Comparison of ENCODE assay signal across 10 cellular contexts in the genomic region with DNA sequence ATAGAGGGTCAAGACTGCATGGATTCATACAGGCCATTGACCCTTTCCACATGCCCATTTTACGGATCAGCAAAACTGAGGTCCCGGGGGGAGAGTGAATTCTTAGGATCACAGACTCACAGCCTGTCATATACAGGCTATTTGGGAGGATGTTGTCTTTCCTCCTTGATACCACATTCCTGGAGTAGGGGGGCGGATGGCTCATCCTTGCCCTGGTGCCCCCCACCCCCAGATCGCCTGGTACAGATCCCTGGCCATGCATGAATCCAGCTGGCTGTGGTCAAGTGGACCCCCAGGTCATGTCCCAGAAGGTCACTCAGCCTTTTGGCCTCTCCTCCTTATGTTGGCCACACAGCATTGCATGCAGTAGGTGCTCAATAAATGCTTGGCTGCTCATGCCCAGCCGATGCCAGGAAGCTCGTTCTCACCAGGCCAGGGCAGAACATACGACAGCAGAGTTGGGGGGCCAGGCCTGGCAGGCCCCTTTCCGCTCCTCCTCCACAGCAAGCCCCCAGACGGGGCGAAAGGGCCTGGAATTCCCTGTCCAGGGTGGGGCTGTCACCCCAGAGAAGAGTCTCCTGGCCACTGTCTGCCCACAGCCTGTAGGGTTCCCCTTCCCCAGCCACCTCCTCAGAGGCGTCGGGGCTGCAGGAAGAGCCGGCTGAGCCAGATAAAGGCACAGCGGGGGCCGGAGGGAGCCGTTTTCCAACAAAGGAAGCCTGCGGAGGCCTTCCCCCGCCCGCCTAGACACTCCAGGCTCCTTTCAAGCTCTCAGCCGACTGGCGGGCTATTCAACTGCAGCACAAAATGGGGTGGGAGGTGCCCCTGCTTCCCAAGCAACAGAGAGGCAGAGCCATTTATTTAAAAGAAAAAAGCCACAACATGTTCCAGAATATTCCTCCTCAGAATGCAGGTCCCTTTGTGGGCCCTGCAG.
DNase-seq lines count a peak whose midpoint lies in the region; ATAC-seq and TF ChIP-seq lines count a peak whose summit lies in the region.
"Had no signal": no experiment of that assay in that cellular context is flagged by ENCODE, and none has a peak within 500 bp of the region (broad histone marks: within the 10 kb centered on the region; RNA-seq: fewer than 3 reads in every experiment).

No MANE protein-coding gene starts in this region.

- peak overlapping the region; percentile 70 for H3K4me2 ChIP-seq in hepatocyte

- H3K27ac ChIP-seq in cardiac muscle cell, result peak overlapping the region; percentile 89
- H3K27ac ChIP-seq in right atrium auricular region, result no peak overlapping the region
- H3K27ac ChIP-seq in hepatocyte, result peak overlapping the region; percentile 39
- H3K27ac ChIP-seq in aorta (ENCODE audit: low read depth in 1 of 2, low read length in 2 of 2), result no peak overlapping the region
- H3K27ac ChIP-seq: lower lobe of right lung had no signal

- peaks cover 5% of the 10 kb centered on the region for H3K79me2 ChIP-seq in hepatocyte

- DNase-seq in cardiac muscle cell (ENCODE audit: low read depth in 1 of 2, low spot score in 1 of 2) (peak; percentile 68 to 86), right atrium auricular region (ENCODE audit: low spot score) (no peak), NT2/D1 (ENCODE audit: low read depth, low spot score) (peak; percentile 98), hepatocyte (ENCODE audit: low spot score) (peak; percentile 74), aorta (no peak)
- no peak for DNase-seq in activated CD8-positive, alpha-beta memory T cell treated with anti-CD3 and anti-CD28 coated beads, Interleukin-2, amount 50 U/mL, for 48 hours
- DNase-seq: lower lobe of right lung had no signal

- H3K4me3 ChIP-seq in cardiac muscle cell (no peak overlapping the region), right atrium auricular region (no peak overlapping the region), NT2/D1 (ENCODE audit: insufficient read length, low read depth) (no peak overlapping the region), hepatocyte (no peak overlapping the region), aorta (ENCODE audit: low read length in 2 of 2) (no peak overlapping the region)
- H3K4me3 ChIP-seq: adrenal gland, lower lobe of right lung had no signal

- TF ChIP-seq CTCF in cardiac muscle cell (IDR thresholded peaks at IDR 0.05; ENCODE audit: low read depth, low read length) (no peak), right atrium auricular region (IDR thresholded peaks at IDR 0.05) (no peak), hepatocyte (IDR thresholded peaks at IDR 0.05; ENCODE audit: poor library complexity) (no peak)

- 46% methylated on average over 21 of the region's 21 CpGs for WGBS in hepatocyte (ENCODE audit: low lambda C conversion rate, missing lambda C conversion rate)
- 55 to 74% methylated on average over 21 of the region's 21 CpGs for WGBS in aorta, 2 donors

- H3K36me3 ChIP-seq in cardiac muscle cell (no peaks in the 10 kb centered on the region), right atrium auricular region (no peaks in the 10 kb centered on the region), NT2/D1 (ENCODE audit: insufficient read depth, insufficient read length, low read length) (no peaks in the 10 kb centered on the region), hepatocyte (replicated peaks; ENCODE audit: insufficient read depth, low read depth) (no peaks in the 10 kb centered on the region), aorta (ENCODE audit: control insufficient read depth in 1 of 2, insufficient read depth in 2 of 2, low read length in 1 of 2) (no peaks in the 10 kb centered on the region)
- H3K36me3 ChIP-seq: adrenal gland, lower lobe of right lung had no signal

- H3K4me1 ChIP-seq in cardiac muscle cell (ENCODE audit: low read depth), result peaks cover 28% of the 10 kb centered on the region
- H3K4me1 ChIP-seq in right atrium auricular region, result peaks cover 0 to 41% of the 10 kb centered on the region in 2 donors
- peaks cover 25% of the 10 kb centered on the region for H3K4me1 ChIP-seq in NT2/D1 (ENCODE audit: insufficient read depth, insufficient read length)
- peaks cover 34% of the 10 kb centered on the region for H3K4me1 ChIP-seq in hepatocyte (ENCODE audit: insufficient read depth)
- no peaks in the 10 kb centered on the region for H3K4me1 ChIP-seq in aorta (ENCODE audit: control insufficient read depth in 1 of 2, insufficient read depth in 2 of 2, low read length in 2 of 2)

- H3K9ac ChIP-seq in NT2/D1 (ENCODE audit: insufficient read length, low read depth), result peak overlapping the region; percentile 65

- intact Hi-C loops in aorta (cut with DNase I), result no loop called here

- no peak overlapping the region for H2AFZ ChIP-seq in hepatocyte

- ATAC-seq in aorta (ENCODE audit: low FRiP score) (peak; percentile 15), GM21360 (IDR thresholded peaks at IDR 0.05; ENCODE audit: unreplicated experiment) (no peak), HG03460 (IDR thresholded peaks at IDR 0.05; ENCODE audit: unreplicated experiment) (no peak)

- no peaks in the 10 kb centered on the region for H3K9me2 ChIP-seq in hepatocyte (replicated peaks; ENCODE audit: insufficient read depth)

- peaks cover 5% of the 10 kb centered on the region for H4K20me1 ChIP-seq in hepatocyte (ENCODE audit: insufficient read depth, poor library complexity, severe bottlenecking)

- H3K27me3 ChIP-seq in cardiac muscle cell, result no peaks in the 10 kb centered on the region
- no peaks in the 10 kb centered on the region for H3K27me3 ChIP-seq in right atrium auricular region
- peaks cover 11% of the 10 kb centered on the region for H3K27me3 ChIP-seq in NT2/D1 (ENCODE audit: insufficient read depth, insufficient read length)
- H3K27me3 ChIP-seq in hepatocyte, result no peaks in the 10 kb centered on the region
- no peaks in the 10 kb centered on the region for H3K27me3 ChIP-seq in aorta (ENCODE audit: control insufficient read depth in 1 of 2, insufficient read depth in 2 of 2, low read length in 1 of 2)
- H3K27me3 ChIP-seq: adrenal gland had no signal

- no peaks in the 10 kb centered on the region for H3K9me3 ChIP-seq in cardiac muscle cell (ENCODE audit: low read depth)
- H3K9me3 ChIP-seq in right atrium auricular region, result no peaks in the 10 kb centered on the region
- H3K9me3 ChIP-seq in NT2/D1 (ENCODE audit: insufficient read depth, low read length), result 0 out of 2 replicates have a peak, but pooled peaks cover 4% of the 10 kb centered on the region
- H3K9me3 ChIP-seq in hepatocyte (ENCODE audit: low read depth), result no peaks in the 10 kb centered on the region
- no peaks in the 10 kb centered on the region for H3K9me3 ChIP-seq in aorta (ENCODE audit: control insufficient read depth, low read length)
- H3K9me3 ChIP-seq: adrenal gland, lower lobe of right lung had no signal

Comparison
In these comparisons a context has a peak if more than half of its experiments do, and no peak if none do; other contexts are left out.
1. DNase-seq: peak in cardiac muscle cell (2 of 2), NT2/D1 (single experiment) and hepatocyte (single experiment); none in right atrium auricular region (single experiment), aorta (0 of 2) and activated CD8-positive, alpha-beta memory T cell treated with anti-CD3 and anti-CD28 coated beads, Interleukin-2, amount 50 U/mL, for 48 hours (single experiment).
2. H3K27ac ChIP-seq: peak in cardiac muscle cell (single experiment) and hepatocyte (single experiment); none in right atrium auricular region (0 of 2) and aorta (0 of 2).